1 cellular context compared by ENCODE assay signal in genomic region chr19:46408611-46409039, GRCh38.
TF ChIP-seq lines count a peak whose summit lies in the region.

No MANE protein-coding gene starts in this region.

TF ChIP-seq in HepG2, 621 proteins besides CTCF, POLR2A, EP300 and RAD21:
- TF ChIP-seq SAP130 (CRISPR knock-in tag; IDR thresholded peaks at IDR 0.05; ENCODE audit: low read depth), result peak; percentile 40; the same call in 1 of the 2 replicates
- 0 out of 2 replicates have a peak, but pooled peaks have one; percentile 30 for TF ChIP-seq SALL1 (CRISPR knock-in tag; IDR thresholded peaks at IDR 0.05)
- no peak for TF ChIP-seq ATRX (CRISPR knock-in tag; IDR thresholded peaks at IDR 0.05; ENCODE audit: borderline replicate concordance)
- TF ChIP-seq ZNF746 (CRISPR knock-in tag; IDR thresholded peaks at IDR 0.05), result peak; percentile 23; the same call in 1 of the 2 replicates
- TF ChIP-seq, protein P1, sequence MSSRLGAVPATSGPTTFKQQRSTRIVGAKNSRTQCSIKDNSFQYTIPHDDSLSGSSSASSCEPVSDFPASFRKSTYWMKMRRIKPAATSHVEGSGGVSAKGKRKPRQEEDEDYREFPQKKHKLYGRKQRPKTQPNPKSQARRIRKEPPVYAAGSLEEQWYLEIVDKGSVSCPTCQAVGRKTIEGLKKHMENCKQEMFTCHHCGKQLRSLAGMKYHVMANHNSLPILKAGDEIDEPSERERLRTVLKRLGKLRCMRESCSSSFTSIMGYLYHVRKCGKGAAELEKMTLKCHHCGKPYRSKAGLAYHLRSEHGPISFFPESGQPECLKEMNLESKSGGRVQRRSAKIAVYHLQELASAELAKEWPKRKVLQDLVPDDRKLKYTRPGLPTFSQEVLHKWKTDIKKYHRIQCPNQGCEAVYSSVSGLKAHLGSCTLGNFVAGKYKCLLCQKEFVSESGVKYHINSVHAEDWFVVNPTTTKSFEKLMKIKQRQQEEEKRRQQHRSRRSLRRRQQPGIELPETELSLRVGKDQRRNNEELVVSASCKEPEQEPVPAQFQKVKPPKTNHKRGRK (CRISPR knock-in tag; IDR thresholded peaks at IDR 0.05), result peak; percentile 23; the same call in 1 of the 2 replicates
- TF ChIP-seq, protein P2, sequence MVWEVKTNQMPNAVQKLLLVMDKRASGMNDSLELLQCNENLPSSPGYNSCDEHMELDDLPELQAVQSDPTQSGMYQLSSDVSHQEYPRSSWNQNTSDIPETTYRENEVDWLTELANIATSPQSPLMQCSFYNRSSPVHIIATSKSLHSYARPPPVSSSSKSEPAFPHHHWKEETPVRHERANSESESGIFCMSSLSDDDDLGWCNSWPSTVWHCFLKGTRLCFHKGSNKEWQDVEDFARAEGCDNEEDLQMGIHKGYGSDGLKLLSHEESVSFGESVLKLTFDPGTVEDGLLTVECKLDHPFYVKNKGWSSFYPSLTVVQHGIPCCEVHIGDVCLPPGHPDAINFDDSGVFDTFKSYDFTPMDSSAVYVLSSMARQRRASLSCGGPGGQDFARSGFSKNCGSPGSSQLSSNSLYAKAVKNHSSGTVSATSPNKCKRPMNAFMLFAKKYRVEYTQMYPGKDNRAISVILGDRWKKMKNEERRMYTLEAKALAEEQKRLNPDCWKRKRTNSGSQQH (CRISPR knock-in tag; IDR thresholded peaks at IDR 0.05; ENCODE audit: low read depth), result no peak
- TF ChIP-seq ZFP91 (CRISPR knock-in tag; IDR thresholded peaks at IDR 0.05; ENCODE audit: borderline replicate concordance), result 0 out of 2 replicates have a peak, but pooled peaks have one; percentile 27
- 0 out of 2 replicates have a peak, but pooled peaks have one; percentile 29 for TF ChIP-seq ZNF710 (CRISPR knock-in tag; IDR thresholded peaks at IDR 0.05; ENCODE audit: borderline replicate concordance)
- TF ChIP-seq, protein P3, sequence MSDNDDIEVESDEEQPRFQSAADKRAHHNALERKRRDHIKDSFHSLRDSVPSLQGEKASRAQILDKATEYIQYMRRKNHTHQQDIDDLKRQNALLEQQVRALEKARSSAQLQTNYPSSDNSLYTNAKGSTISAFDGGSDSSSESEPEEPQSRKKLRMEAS (IDR thresholded peaks at IDR 0.05), result 0 out of 2 replicates have a peak, but pooled peaks have one; percentile 25
- no peak for TF ChIP-seq SPEN (CRISPR knock-in tag; IDR thresholded peaks at IDR 0.05; ENCODE audit: low read depth)
- peak; percentile 96 for TF ChIP-seq ZSCAN25 (CRISPR knock-in tag; IDR thresholded peaks at IDR 0.05)
- peak; percentile 66 for TF ChIP-seq ZNF687 (CRISPR knock-in tag; IDR thresholded peaks at IDR 0.05)
- peak; percentile 53; the same call in 1 of the 2 replicates for TF ChIP-seq GATAD2A (CRISPR knock-in tag; IDR thresholded peaks at IDR 0.05)
- TF ChIP-seq CEBPG (CRISPR knock-in tag; IDR thresholded peaks at IDR 0.05), result peak; percentile 83
- TF ChIP-seq, protein P4, sequence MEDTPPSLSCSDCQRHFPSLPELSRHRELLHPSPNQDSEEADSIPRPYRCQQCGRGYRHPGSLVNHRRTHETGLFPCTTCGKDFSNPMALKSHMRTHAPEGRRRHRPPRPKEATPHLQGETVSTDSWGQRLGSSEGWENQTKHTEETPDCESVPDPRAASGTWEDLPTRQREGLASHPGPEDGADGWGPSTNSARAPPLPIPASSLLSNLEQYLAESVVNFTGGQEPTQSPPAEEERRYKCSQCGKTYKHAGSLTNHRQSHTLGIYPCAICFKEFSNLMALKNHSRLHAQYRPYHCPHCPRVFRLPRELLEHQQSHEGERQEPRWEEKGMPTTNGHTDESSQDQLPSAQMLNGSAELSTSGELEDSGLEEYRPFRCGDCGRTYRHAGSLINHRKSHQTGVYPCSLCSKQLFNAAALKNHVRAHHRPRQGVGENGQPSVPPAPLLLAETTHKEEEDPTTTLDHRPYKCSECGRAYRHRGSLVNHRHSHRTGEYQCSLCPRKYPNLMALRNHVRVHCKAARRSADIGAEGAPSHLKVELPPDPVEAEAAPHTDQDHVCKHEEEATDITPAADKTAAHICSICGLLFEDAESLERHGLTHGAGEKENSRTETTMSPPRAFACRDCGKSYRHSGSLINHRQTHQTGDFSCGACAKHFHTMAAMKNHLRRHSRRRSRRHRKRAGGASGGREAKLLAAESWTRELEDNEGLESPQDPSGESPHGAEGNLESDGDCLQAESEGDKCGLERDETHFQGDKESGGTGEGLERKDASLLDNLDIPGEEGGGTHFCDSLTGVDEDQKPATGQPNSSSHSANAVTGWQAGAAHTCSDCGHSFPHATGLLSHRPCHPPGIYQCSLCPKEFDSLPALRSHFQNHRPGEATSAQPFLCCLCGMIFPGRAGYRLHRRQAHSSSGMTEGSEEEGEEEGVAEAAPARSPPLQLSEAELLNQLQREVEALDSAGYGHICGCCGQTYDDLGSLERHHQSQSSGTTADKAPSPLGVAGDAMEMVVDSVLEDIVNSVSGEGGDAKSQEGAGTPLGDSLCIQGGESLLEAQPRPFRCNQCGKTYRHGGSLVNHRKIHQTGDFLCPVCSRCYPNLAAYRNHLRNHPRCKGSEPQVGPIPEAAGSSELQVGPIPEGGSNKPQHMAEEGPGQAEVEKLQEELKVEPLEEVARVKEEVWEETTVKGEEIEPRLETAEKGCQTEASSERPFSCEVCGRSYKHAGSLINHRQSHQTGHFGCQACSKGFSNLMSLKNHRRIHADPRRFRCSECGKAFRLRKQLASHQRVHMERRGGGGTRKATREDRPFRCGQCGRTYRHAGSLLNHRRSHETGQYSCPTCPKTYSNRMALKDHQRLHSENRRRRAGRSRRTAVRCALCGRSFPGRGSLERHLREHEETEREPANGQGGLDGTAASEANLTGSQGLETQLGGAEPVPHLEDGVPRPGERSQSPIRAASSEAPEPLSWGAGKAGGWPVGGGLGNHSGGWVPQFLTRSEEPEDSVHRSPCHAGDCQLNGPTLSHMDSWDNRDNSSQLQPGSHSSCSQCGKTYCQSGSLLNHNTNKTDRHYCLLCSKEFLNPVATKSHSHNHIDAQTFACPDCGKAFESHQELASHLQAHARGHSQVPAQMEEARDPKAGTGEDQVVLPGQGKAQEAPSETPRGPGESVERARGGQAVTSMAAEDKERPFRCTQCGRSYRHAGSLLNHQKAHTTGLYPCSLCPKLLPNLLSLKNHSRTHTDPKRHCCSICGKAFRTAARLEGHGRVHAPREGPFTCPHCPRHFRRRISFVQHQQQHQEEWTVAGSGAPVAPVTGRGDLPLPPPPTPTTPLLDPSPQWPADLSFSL (CRISPR knock-in tag; IDR thresholded peaks at IDR 0.05), result no peak
- 0 out of 2 replicates have a peak, but pooled peaks have one; percentile 35 for TF ChIP-seq ZBTB7A (CRISPR knock-in tag; IDR thresholded peaks at IDR 0.05)
- TF ChIP-seq CEBPB (IDR thresholded peaks at IDR 0.05; ENCODE audit: borderline replicate concordance, low read depth, low read length), result peak; percentile 85
- no peak for TF ChIP-seq ZNF30 (CRISPR knock-in tag; IDR thresholded peaks at IDR 0.05)
- TF ChIP-seq, protein P5, sequence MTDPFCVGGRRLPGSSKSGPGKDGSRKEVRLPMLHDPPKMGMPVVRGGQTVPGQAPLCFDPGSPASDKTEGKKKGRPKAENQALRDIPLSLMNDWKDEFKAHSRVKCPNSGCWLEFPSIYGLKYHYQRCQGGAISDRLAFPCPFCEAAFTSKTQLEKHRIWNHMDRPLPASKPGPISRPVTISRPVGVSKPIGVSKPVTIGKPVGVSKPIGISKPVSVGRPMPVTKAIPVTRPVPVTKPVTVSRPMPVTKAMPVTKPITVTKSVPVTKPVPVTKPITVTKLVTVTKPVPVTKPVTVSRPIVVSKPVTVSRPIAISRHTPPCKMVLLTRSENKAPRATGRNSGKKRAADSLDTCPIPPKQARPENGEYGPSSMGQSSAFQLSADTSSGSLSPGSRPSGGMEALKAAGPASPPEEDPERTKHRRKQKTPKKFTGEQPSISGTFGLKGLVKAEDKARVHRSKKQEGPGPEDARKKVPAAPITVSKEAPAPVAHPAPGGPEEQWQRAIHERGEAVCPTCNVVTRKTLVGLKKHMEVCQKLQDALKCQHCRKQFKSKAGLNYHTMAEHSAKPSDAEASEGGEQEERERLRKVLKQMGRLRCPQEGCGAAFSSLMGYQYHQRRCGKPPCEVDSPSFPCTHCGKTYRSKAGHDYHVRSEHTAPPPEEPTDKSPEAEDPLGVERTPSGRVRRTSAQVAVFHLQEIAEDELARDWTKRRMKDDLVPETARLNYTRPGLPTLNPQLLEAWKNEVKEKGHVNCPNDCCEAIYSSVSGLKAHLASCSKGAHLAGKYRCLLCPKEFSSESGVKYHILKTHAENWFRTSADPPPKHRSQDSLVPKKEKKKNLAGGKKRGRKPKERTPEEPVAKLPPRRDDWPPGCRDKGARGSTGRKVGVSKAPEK (CRISPR knock-in tag; IDR thresholded peaks at IDR 0.05; ENCODE audit: borderline replicate concordance), result peak; percentile 27; the same call in 1 of the 2 replicates
- no peak for TF ChIP-seq TFAP4 (IDR thresholded peaks at IDR 0.05; ENCODE audit: borderline replicate concordance, low read depth)
- TF ChIP-seq SRY (CRISPR knock-in tag; IDR thresholded peaks at IDR 0.05), result no peak
